ENCODE assay signal across 29 cellular contexts in the genomic region with DNA sequence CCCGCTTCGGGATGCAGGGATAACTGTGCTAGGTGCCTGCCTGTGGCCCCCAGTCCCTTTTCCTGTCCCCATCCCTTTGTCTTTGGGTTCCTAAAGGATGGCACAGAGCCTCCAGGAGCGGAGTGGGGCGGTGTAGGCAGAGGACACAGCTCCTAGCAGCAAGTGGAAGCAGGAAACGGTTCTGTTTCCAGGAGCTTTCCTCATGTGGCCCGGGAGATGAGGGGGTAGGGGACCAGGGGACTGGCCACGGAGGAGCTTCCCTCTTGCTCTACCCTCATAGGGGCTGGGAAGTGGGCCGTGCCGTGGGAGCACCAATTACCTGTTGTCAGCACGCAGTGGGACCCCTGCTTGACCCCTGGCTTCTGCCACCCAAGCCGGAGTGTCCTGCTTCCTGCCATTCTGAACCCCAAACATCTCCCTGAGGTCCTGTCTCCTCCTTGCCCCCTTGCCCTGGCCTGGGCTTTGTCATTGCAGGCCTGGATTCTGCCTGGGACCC.
"Had no signal": no experiment of that assay in that cellular context is flagged by ENCODE, and none has a peak within 500 bp of the region (broad histone marks: within the 10 kb centered on the region; RNA-seq: fewer than 3 reads in every experiment).

No MANE protein-coding gene starts in this region.

- H3K9ac ChIP-seq: KMS-11, SK-N-SH had no signal

- H3K9me3 Mint-ChIP-seq: activated CD4-positive, alpha-beta memory T cell treated with anti-CD3 and anti-CD28 coated beads for 36 hours; activated CD4-positive, alpha-beta T cell treated with anti-CD3 and anti-CD28 coated beads, Interleukin-2, amount 10 ng/mL, durations not matched to agents 7 days and 5 days; activated naive CD4-positive, alpha-beta T cell treated with anti-CD3 and anti-CD28 coated beads, Interleukin-2, amount 50 U/mL, for 72 hours; activated naive CD8-positive, alpha-beta T cell treated with anti-CD3 and anti-CD28 coated beads, Interleukin-2, amount 50 U/mL, for 24 hours; activated T-cell treated with anti-CD3 and anti-CD28 coated beads, Interleukin-2, amount 50 U/mL, for 4 hours; brain had no signal

- DNase-seq: activated CD4-positive, alpha-beta memory T cell treated with anti-CD3 and anti-CD28 coated beads for 36 hours; activated CD4-positive, alpha-beta T cell treated with anti-CD3 and anti-CD28 coated beads, Interleukin-2, amount 10 ng/mL, durations not matched to agents 7 days and 5 days; activated CD4-positive, CD25-positive, alpha-beta regulatory T cell; activated CD8-positive, alpha-beta memory T cell treated with anti-CD3 and anti-CD28 coated beads for 24 hours; activated effector memory CD4-positive, alpha-beta T cell treated with anti-CD3 and anti-CD28 coated beads, Interleukin-2, amount 50 U/mL, for 16 hours; activated naive CD4-positive, alpha-beta T cell treated with Interleukin-2 at 50 U/mL for 16 hours; activated naive CD8-positive, alpha-beta T cell treated with anti-CD3 and anti-CD28 coated beads, Interleukin-2, amount 50 U/mL, for 24 hours; activated T-cell treated with anti-CD3 and anti-CD28 coated beads, Interleukin-2, amount 50 U/mL, for 4 hours; amniotic stem cell; NCI-H1105; NCI-H1436; NCI-H1694 treated with DMSO at 0.1 percent for 48 hours; NCI-H2029 treated with DMSO at 0.1 percent for 48 hours; NCI-H345; NCI-H510A; NCI-H526 treated with DMSO at 0.1 percent for 48 hours; NK-92 treated with Interleukin-12 subunit alpha and Interleukin-12 subunit beta, amount 100 ng/mL, for 24 hours; OCI-M1; Right ventricle myocardium superior; RPMI8226; SJCRH30; SK-N-SH; T-helper 1 cell had no signal

- H3K4me1 Mint-ChIP-seq: activated CD4-positive, alpha-beta T cell treated with anti-CD3 and anti-CD28 coated beads, Interleukin-2, amount 10 ng/mL, durations not matched to agents 7 days and 5 days; activated naive CD8-positive, alpha-beta T cell treated with anti-CD3 and anti-CD28 coated beads, Interleukin-2, amount 50 U/mL, for 24 hours had no signal

- H3K4me3 Mint-ChIP-seq: activated CD4-positive, alpha-beta memory T cell treated with anti-CD3 and anti-CD28 coated beads for 36 hours; activated CD4-positive, alpha-beta T cell treated with anti-CD3 and anti-CD28 coated beads, Interleukin-2, amount 10 ng/mL, durations not matched to agents 7 days and 5 days; activated naive CD8-positive, alpha-beta T cell treated with anti-CD3 and anti-CD28 coated beads, Interleukin-2, amount 50 U/mL, for 24 hours; activated T-cell treated with anti-CD3 and anti-CD28 coated beads, Interleukin-2, amount 50 U/mL, for 4 hours had no signal

- H3K4me2 ChIP-seq: KMS-11, SK-N-SH had no signal

- H3K27ac ChIP-seq: cardiac muscle cell, KMS-11, SJCRH30, VCaP had no signal

- H3K27ac Mint-ChIP-seq: activated CD4-positive, alpha-beta memory T cell treated with anti-CD3 and anti-CD28 coated beads for 36 hours; activated CD4-positive, alpha-beta T cell treated with anti-CD3 and anti-CD28 coated beads, Interleukin-2, amount 10 ng/mL, durations not matched to agents 7 days and 5 days; activated naive CD4-positive, alpha-beta T cell treated with anti-CD3 and anti-CD28 coated beads, Interleukin-2, amount 50 U/mL, for 72 hours; activated naive CD8-positive, alpha-beta T cell treated with anti-CD3 and anti-CD28 coated beads, Interleukin-2, amount 50 U/mL, for 24 hours had no signal

- H3K4me3 ChIP-seq: cardiac muscle cell had no signal

- H3K36me3 Mint-ChIP-seq: activated CD4-positive, alpha-beta memory T cell treated with anti-CD3 and anti-CD28 coated beads for 36 hours; activated naive CD4-positive, alpha-beta T cell treated with anti-CD3 and anti-CD28 coated beads, Interleukin-2, amount 50 U/mL, for 72 hours; brain had no signal

- H3K36me3 ChIP-seq: cardiac muscle cell, SJCRH30 had no signal

- H3K9me3 ChIP-seq: SJCRH30, SK-N-SH had no signal

- ATAC-seq: activated naive CD4-positive, alpha-beta T cell treated with anti-CD3 and anti-CD28 coated beads, Interleukin-2, amount 50 U/mL, for 72 hours; activated naive CD8-positive, alpha-beta T cell treated with anti-CD3 and anti-CD28 coated beads, Interleukin-2, amount 50 U/mL, for 24 hours; activated T-cell treated with anti-CD3 and anti-CD28 coated beads, Interleukin-2, amount 50 U/mL, for 4 hours; Panc1 had no signal

- H3K27me3 ChIP-seq: cardiac muscle cell had no signal
